ENCODE assay signal across 8 cellular contexts in the genomic region with DNA sequence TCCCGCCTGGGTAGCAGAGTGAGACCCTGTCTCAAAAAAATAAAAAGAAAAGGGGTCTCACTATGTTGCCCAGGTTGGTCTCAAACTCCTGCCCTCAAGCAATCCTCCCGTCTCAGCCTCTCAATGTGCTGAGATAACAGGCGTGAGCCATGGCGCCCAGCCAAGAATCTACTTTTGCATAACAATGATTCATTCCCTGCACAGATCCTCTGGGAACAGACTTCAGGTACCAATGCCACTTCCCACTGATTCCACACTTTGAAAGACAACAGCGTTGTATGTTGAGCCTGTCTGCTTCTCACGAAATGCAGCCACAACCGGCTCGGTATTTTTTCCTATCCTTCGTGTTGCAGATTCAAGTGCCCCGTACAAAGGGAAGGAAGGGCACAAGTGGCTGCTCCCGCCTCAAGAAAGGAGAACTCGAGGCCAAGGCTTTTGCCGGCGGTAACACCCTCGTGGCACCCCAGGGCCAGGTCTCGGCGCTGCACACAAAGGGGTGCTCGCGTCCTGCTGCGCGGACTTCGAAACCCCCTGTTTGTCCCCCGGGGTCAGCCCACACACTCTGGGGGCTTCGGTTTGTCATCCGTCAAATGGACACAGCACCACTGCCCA. TPM values are rescaled to one million over a fixed set of nuclear protein-coding genes. Genes with fewer than 3 reads are reported as not detected.
DNase-seq lines count a peak whose midpoint lies in the region; ATAC-seq and TF ChIP-seq lines count a peak whose summit lies in the region.

No MANE protein-coding gene starts in this region.

- H3K9me3 ChIP-seq in CD8-positive, alpha-beta memory T cell (ENCODE audit: low read length): no peaks in the 10 kb centered on the region
- no peaks in the 10 kb centered on the region for H3K9me3 ChIP-seq in esophagus muscularis mucosa
- H3K9me3 ChIP-seq in muscle layer of colon (ENCODE audit: low read length): no peaks in the 10 kb centered on the region
- H3K9me3 ChIP-seq in tibial artery: no peaks in the 10 kb centered on the region

- peaks cover 4 to 44% (median 18%) of the 10 kb centered on the region in 3 donors for H3K36me3 Mint-ChIP-seq in CD8-positive, alpha-beta memory T cell

- H3K36me3 ChIP-seq in CD8-positive, alpha-beta memory T cell (ENCODE audit: insufficient read depth, low read length): peaks cover 10% of the 10 kb centered on the region
- H3K36me3 ChIP-seq in esophagus muscularis mucosa (peaks cover 5 to 36% (median 19%) of the 10 kb centered on the region in 4 donors), muscle layer of colon (ENCODE audit: insufficient read depth, low read length) (peaks cover 17% of the 10 kb centered on the region), tibial artery (peaks cover 0 to 27% (median 17%) of the 10 kb centered on the region in 3 donors)

- POLR2A ChIA-PET in CD8-positive, alpha-beta memory T cell (lab: Charles Lee): interaction anchor here (0.6 to 0.7 kb wide), 2 partner anchors 20 to 154 kb away, joined by 3 to 10 read pairs; no protein-coding TSS in a partner anchor

- TF ChIP-seq CTCF in esophagus muscularis mucosa (IDR thresholded peaks at IDR 0.05) (no peak), tibial artery (IDR thresholded peaks at IDR 0.05) (no peak)

- no peaks in the 10 kb centered on the region for H3K27me3 ChIP-seq in CD8-positive, alpha-beta memory T cell (ENCODE audit: insufficient read depth, low read length, poor library complexity, severe bottlenecking)
- H3K27me3 ChIP-seq in esophagus muscularis mucosa (no peaks in the 10 kb centered on the region), muscle layer of colon (ENCODE audit: control insufficient read depth in 1 of 2, insufficient read depth in 2 of 2, low read length in 2 of 2) (no peaks in the 10 kb centered on the region), tibial artery (no peaks in the 10 kb centered on the region)

- peaks cover 31 to 48% (median 38%) of the 10 kb centered on the region in 3 donors for H3K4me1 Mint-ChIP-seq in CD8-positive, alpha-beta memory T cell

- peak overlapping the region; percentile 88 to 100 (median 93) for H3K4me3 Mint-ChIP-seq in CD8-positive, alpha-beta memory T cell

- 4% methylated on average over 22 of the region's 25 CpGs for WGBS in esophagus muscularis mucosa

- H3K4me3 ChIP-seq in CD8-positive, alpha-beta memory T cell (ENCODE audit: low read length): peak overlapping the region; percentile 97
- H3K4me3 ChIP-seq in esophagus muscularis mucosa (peak overlapping the region; percentile 76 to 99 (median 92)), muscle layer of colon (ENCODE audit: low read depth in 1 of 2, low read length in 2 of 2) (peak overlapping the region; percentile 75 to 96), tibial artery (peak overlapping the region; percentile 70 to 76)

- ATAC-seq in GM19467 (IDR thresholded peaks at IDR 0.05; ENCODE audit: unreplicated experiment) (peak; percentile 33), HG03571 (IDR thresholded peaks at IDR 0.05; ENCODE audit: unreplicated experiment) (peak; percentile 27)

- TF ChIP-seq POLR2A in esophagus muscularis mucosa (IDR thresholded peaks at IDR 0.05; ENCODE audit: low read depth): no peak

- CTCF ChIA-PET in CD8-positive, alpha-beta memory T cell (lab: Charles Lee): interaction anchor here (1.5 kb wide), 1 partner anchor 10 kb away, joined by 6 read pairs; no protein-coding TSS in a partner anchor

- intact Hi-C loops in esophagus muscularis mucosa (cut with DNase I) (no loop called here), tibial artery (cut with DNase I; ENCODE audit: low total_unique reads) (no loop called here)

- peaks cover 0 to 3% of the 10 kb centered on the region in 2 donors for H3K27me3 Mint-ChIP-seq in CD8-positive, alpha-beta memory T cell

- H3K4me1 ChIP-seq in CD8-positive, alpha-beta memory T cell (ENCODE audit: insufficient read depth, low read length): peaks cover 7% of the 10 kb centered on the region
- H3K4me1 ChIP-seq in esophagus muscularis mucosa (peaks cover 10 to 31% (median 21%) of the 10 kb centered on the region in 4 donors), muscle layer of colon (ENCODE audit: insufficient read depth, low read length) (peaks cover 13% of the 10 kb centered on the region), tibial artery (peaks cover 0 to 21% (median 10%) of the 10 kb centered on the region in 4 donors)

- H3K9me3 Mint-ChIP-seq in CD8-positive, alpha-beta memory T cell: no peaks in the 10 kb centered on the region

- DNase-seq in CD8-positive, alpha-beta memory T cell: peak in 4 of 5 donors; percentile 1 to 37 (median 8)
- DNase-seq in NCI-H748 treated with DMSO at 0.1 percent for 48 hours (lab: John Stamatoyannopoulos, UW): peak; percentile 49
- DNase-seq in activated T-cell treated with anti-CD3 and anti-CD28 coated beads for 48 hours (ENCODE audit: low read depth): peak; percentile 15
- DNase-seq in esophagus muscularis mucosa (ENCODE audit: extremely low spot score): peak; percentile 94
- DNase-seq in tibial artery: peak; percentile 84

- TF ChIP-seq EP300 in esophagus muscularis mucosa (IDR thresholded peaks at IDR 0.05): no peak

- H3K27ac ChIP-seq in CD8-positive, alpha-beta memory T cell (ENCODE audit: low read depth, low read length): peak overlapping the region; percentile 85
- H3K27ac ChIP-seq in esophagus muscularis mucosa (replicated peaks in 1 of 4) (peak overlapping the region; percentile 88 to 95 (median 90)), muscle layer of colon (ENCODE audit: low read depth, low read length) (peak overlapping the region; percentile 89), tibial artery (peak overlapping the region; percentile 84 to 89)

- H3K9ac ChIP-seq in muscle layer of colon (ENCODE audit: low read length): peak overlapping the region; percentile 79

- H3K27ac Mint-ChIP-seq in CD8-positive, alpha-beta memory T cell: peak overlapping the region; percentile 90 to 99 (median 96)

RNA-seq across cellular contexts. Expression of gene DAGLB, which starts 0.7 kb away (rescaled TPM):
- 10 to 100 TPM; 16.1 to 16.4 TPM for total RNA-seq in CD8-positive, alpha-beta memory T cell
- polyA plus RNA-seq in CD8-positive, alpha-beta memory T cell: 9.7 TPM
- 10 to 100 TPM in 3 of 4 donors, 1 to 10 TPM in 1; 9.8 to 14.6 (median 12.0) TPM for total RNA-seq in esophagus muscularis mucosa

RNA-seq across cellular contexts. Expression of gene KDELR2, which starts 36.9 kb away (rescaled TPM):
- total RNA-seq in CD8-positive, alpha-beta memory T cell: 10 to 100 TPM; 67.7 to 68.9 TPM
- polyA plus RNA-seq in CD8-positive, alpha-beta memory T cell: 51.3 TPM
- 10 to 100 TPM; 53.7 to 68.2 (median 55.3) TPM for total RNA-seq in esophagus muscularis mucosa

Comparison
In these comparisons a context has a peak if more than half of its experiments do, and no peak if none do; other contexts are left out.
1. Peak in every context shown above with its lines: DNase-seq, ATAC-seq, H3K4me3 ChIP-seq and H3K27ac ChIP-seq.
2. DNase-seq: peak in every context shown above with its lines; median percentile 94 in esophagus muscularis mucosa; 84 in tibial artery; 49 in NCI-H748 treated with DMSO at 0.1 percent for 48 hours; 15 in activated T-cell treated with anti-CD3 and anti-CD28 coated beads for 48 hours; 8 in CD8-positive, alpha-beta memory T cell.